Comparison of ENCODE assay signal across 8 cellular contexts in the genomic region with DNA sequence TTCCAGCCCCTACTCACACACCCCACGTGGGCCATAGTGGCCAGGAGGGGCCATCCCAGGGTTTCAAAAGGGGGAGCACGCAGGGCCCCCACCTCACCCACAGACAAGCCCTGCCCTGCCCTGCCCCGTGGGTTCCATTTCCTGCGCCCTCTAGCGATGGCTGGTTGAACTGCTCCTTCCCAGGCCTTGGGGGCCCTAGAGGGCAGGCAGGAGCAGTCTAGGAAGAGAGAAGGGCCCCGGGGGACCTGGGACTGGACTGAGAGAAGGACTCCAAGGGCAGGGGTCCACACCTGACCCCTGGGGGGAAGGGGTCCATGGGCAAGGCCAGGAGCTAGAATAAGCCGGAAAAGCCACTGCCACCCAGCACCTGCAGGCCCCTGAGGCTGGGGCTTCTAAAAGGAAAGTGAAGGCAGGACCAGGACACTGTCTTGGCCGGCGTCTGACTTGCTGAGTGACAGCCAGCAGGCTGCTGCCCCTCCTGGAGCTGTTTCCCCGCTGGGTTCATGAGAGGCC. TPM values are rescaled to one million over a fixed set of nuclear protein-coding genes. Genes with fewer than 3 reads are reported as not detected.
DNase-seq lines count a peak whose midpoint lies in the region; ATAC-seq and TF ChIP-seq lines count a peak whose summit lies in the region.

No MANE protein-coding gene starts in this region.

- DNase-seq in CD4-positive, CD25-positive, alpha-beta regulatory T cell = peak in 2 of 3 donors; percentile 39 to 42
- DNase-seq in RPMI7951 (ENCODE audit: low read depth) (peak; percentile 23), glutamatergic neuron (peak; percentile 79), retina (peak; percentile 76), T1000 (lab: John Stamatoyannopoulos, UW) (no peak)
- DNase-seq in activated T-helper 2 cell treated with anti-CD3 and anti-CD28 coated beads, Interferon-gamma antibody, Interleukin-2, Interleukin-4, amounts not matched to agents 10 μg/mL and 5 μg/mL and 100 μg/mL, durations not matched to agents 14 hours and 24 hours and 36 hours (ENCODE audit: low spot score) = peak; percentile 42

- H3K4me3 Mint-ChIP-seq in CD4-positive, CD25-positive, alpha-beta regulatory T cell = no peak overlapping the region
- no peak overlapping the region for H3K4me3 Mint-ChIP-seq in activated T-helper 2 cell treated with anti-CD3 and anti-CD28 coated beads, Interferon-gamma antibody, Interleukin-2, Interleukin-4, amounts not matched to agents 10 μg/mL and 5 μg/mL and 100 μg/mL, durations not matched to agents 14 hours and 24 hours and 36 hours (ENCODE audit: low read depth)
- H3K4me3 Mint-ChIP-seq in glutamatergic neuron (ENCODE audit: unreplicated experiment) = no peak overlapping the region

- H3K27me3 ChIP-seq in CD4-positive, CD25-positive, alpha-beta regulatory T cell (ENCODE audit: control insufficient read depth, insufficient read depth, low read length) = no peaks in the 10 kb centered on the region

- H3K9me3 ChIP-seq in CD4-positive, CD25-positive, alpha-beta regulatory T cell (ENCODE audit: control insufficient read depth in 2 of 2, low read length in 2 of 2) = no peaks in the 10 kb centered on the region

- H3K27ac ChIP-seq in CD4-positive, CD25-positive, alpha-beta regulatory T cell (ENCODE audit: insufficient read depth, low read length, poor library complexity, severe bottlenecking) = no peak overlapping the region

- peaks cover 0 to 2% (median 0%) of the 10 kb centered on the region in 4 donors for H3K4me1 Mint-ChIP-seq in CD4-positive, CD25-positive, alpha-beta regulatory T cell
- H3K4me1 Mint-ChIP-seq in activated T-helper 2 cell treated with anti-CD3 and anti-CD28 coated beads, Interferon-gamma antibody, Interleukin-2, Interleukin-4, amounts not matched to agents 10 μg/mL and 5 μg/mL and 100 μg/mL, durations not matched to agents 14 hours and 24 hours and 36 hours (ENCODE audit: low read depth) = no peaks in the 10 kb centered on the region
- H3K4me1 Mint-ChIP-seq in glutamatergic neuron (ENCODE audit: low read depth, unreplicated experiment) = peaks cover 9% of the 10 kb centered on the region

- no peak overlapping the region for H3K4me3 ChIP-seq in CD4-positive, CD25-positive, alpha-beta regulatory T cell (ENCODE audit: low read depth, low read length)

- TF ChIP-seq CTCF in glutamatergic neuron (IDR thresholded peaks at IDR 0.05; ENCODE audit: partially characterized antibody, unreplicated experiment) = peak; percentile 98

- H3K36me3 ChIP-seq in CD4-positive, CD25-positive, alpha-beta regulatory T cell (ENCODE audit: control insufficient read depth, insufficient read depth, low read length) = no peaks in the 10 kb centered on the region

- no peaks in the 10 kb centered on the region for H3K4me1 ChIP-seq in CD4-positive, CD25-positive, alpha-beta regulatory T cell (ENCODE audit: control insufficient read depth, insufficient read depth, low read length, poor library complexity, severe bottlenecking)

- peaks cover 12% of the 10 kb centered on the region for H3K27me3 Mint-ChIP-seq in CD4-positive, CD25-positive, alpha-beta regulatory T cell
- H3K27me3 Mint-ChIP-seq in activated T-helper 2 cell treated with anti-CD3 and anti-CD28 coated beads, Interferon-gamma antibody, Interleukin-2, Interleukin-4, amounts not matched to agents 10 μg/mL and 5 μg/mL and 100 μg/mL, durations not matched to agents 14 hours and 24 hours and 36 hours (ENCODE audit: low read depth) = peaks cover 4% of the 10 kb centered on the region
- peaks cover 14% of the 10 kb centered on the region for H3K27me3 Mint-ChIP-seq in glutamatergic neuron (ENCODE audit: unreplicated experiment)

- intact Hi-C loops in activated T-helper 2 cell treated with anti-CD3 and anti-CD28 coated beads, Interferon-gamma antibody, Interleukin-2, Interleukin-4, amounts not matched to agents 10 μg/mL and 5 μg/mL and 100 μg/mL, durations not matched to agents 14 hours and 24 hours and 36 hours (cut with micrococcal nuclease) = no loop called here

- no peak overlapping the region for H3K27ac Mint-ChIP-seq in CD4-positive, CD25-positive, alpha-beta regulatory T cell
- no peak overlapping the region for H3K27ac Mint-ChIP-seq in activated T-helper 2 cell treated with anti-CD3 and anti-CD28 coated beads, Interferon-gamma antibody, Interleukin-2, Interleukin-4, amounts not matched to agents 10 μg/mL and 5 μg/mL and 100 μg/mL, durations not matched to agents 14 hours and 24 hours and 36 hours
- H3K27ac Mint-ChIP-seq in glutamatergic neuron (ENCODE audit: unreplicated experiment) = no peak overlapping the region

- no peaks in the 10 kb centered on the region for H3K9me3 Mint-ChIP-seq in CD4-positive, CD25-positive, alpha-beta regulatory T cell
- no peaks in the 10 kb centered on the region for H3K9me3 Mint-ChIP-seq in activated T-helper 2 cell treated with anti-CD3 and anti-CD28 coated beads, Interferon-gamma antibody, Interleukin-2, Interleukin-4, amounts not matched to agents 10 μg/mL and 5 μg/mL and 100 μg/mL, durations not matched to agents 14 hours and 24 hours and 36 hours
- H3K9me3 Mint-ChIP-seq in glutamatergic neuron (ENCODE audit: unreplicated experiment) = no peaks in the 10 kb centered on the region

- H3K36me3 Mint-ChIP-seq in CD4-positive, CD25-positive, alpha-beta regulatory T cell = no peaks in the 10 kb centered on the region
- H3K36me3 Mint-ChIP-seq in activated T-helper 2 cell treated with anti-CD3 and anti-CD28 coated beads, Interferon-gamma antibody, Interleukin-2, Interleukin-4, amounts not matched to agents 10 μg/mL and 5 μg/mL and 100 μg/mL, durations not matched to agents 14 hours and 24 hours and 36 hours (ENCODE audit: low read depth) = no peaks in the 10 kb centered on the region
- no peaks in the 10 kb centered on the region for H3K36me3 Mint-ChIP-seq in glutamatergic neuron (ENCODE audit: unreplicated experiment)

- peak; percentile 35 to 36 for ATAC-seq in CD4-positive, CD25-positive, alpha-beta regulatory T cell (ENCODE audit: low read depth in 2 of 2)
- ATAC-seq in GM19023 (IDR thresholded peaks at IDR 0.05; ENCODE audit: unreplicated experiment) (peak; percentile 86), HG03135 (IDR thresholded peaks at IDR 0.05; ENCODE audit: unreplicated experiment) (peak; percentile 81)

RNA-seq across cellular contexts. Expression of a gene that starts 10.1 kb away (rescaled TPM):
- total RNA-seq in CD4-positive, CD25-positive, alpha-beta regulatory T cell = not detected
- polyA plus RNA-seq in CD4-positive, CD25-positive, alpha-beta regulatory T cell = not detected
- 3.5 and 4.3 TPM in 2 replicates for total RNA-seq in RPMI7951 (2014; rRNA removed; shearing (Covaris generic))
- total RNA-seq in activated T-helper 2 cell treated with anti-CD3 and anti-CD28 coated beads, Interferon-gamma antibody, Interleukin-2, Interleukin-4, amounts not matched to agents 10 μg/mL and 5 μg/mL and 100 μg/mL, durations not matched to agents 14 hours and 24 hours and 36 hours = not detected in 2 replicates
- 9.7 TPM for total RNA-seq in glutamatergic neuron (ENCODE audit: unreplicated experiment)

Comparison
In these comparisons a context has a peak if more than half of its experiments do, and no peak if none do; other contexts are left out.
1. ATAC-seq: peak in every context shown above with its lines; median percentile 86 in GM19023; 81 in HG03135; 36 in CD4-positive, CD25-positive, alpha-beta regulatory T cell.